ENCODE assay signal across 23 cellular contexts in the genomic region with DNA sequence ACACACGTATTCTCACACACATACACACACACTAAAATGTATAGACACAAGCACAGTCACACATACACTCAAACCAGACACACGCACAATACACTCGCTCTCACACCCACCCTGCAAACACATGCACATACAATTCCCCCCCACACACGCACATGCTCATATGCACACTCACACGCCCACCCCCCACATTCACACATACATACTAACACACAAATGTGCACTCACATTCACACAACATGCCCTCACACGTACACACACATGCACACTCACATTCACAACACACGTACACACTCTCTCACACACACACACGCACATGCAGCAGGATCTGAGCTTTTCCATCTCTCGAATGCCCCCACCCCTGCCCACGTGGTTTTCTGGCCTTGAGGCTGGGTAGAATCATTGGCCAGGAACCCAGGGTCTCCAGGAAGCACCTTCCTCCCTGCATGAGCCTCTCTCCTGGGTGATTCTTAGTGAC.
A peak's percentile ranks its signal among the peaks of the same experiment; 100 is the strongest.
DNase-seq lines count a peak whose midpoint lies in the region; ATAC-seq and TF ChIP-seq lines count a peak whose summit lies in the region.
"Had no signal": no experiment of that assay in that cellular context is flagged by ENCODE, and none has a peak within 500 bp of the region (broad histone marks: within the 10 kb centered on the region; RNA-seq: fewer than 3 reads in every experiment).

No MANE protein-coding gene starts in this region.

- CTCF ChIA-PET in HEK293 (lab: Yijun Ruan, JAX): no interaction called here

- intact Hi-C loops in cardiac septum (cut with DNase I): no loop called here
- intact Hi-C loops in left ventricle myocardium superior (cut with micrococcal nuclease): no loop called here
- intact Hi-C loops in esophagus muscularis mucosa (cut with DNase I): no loop called here
- intact Hi-C loops in stomach (cut with DNase I; ENCODE audit: low total_unique reads): no loop called here

- H3K4me1 Mint-ChIP-seq in chondrocyte (ENCODE audit: low read depth): no peaks in the 10 kb centered on the region
- H3K4me1 Mint-ChIP-seq: CD4-positive, CD25-positive, alpha-beta regulatory T cell had no signal

- H3K27ac ChIP-seq in HEK293 (ENCODE audit: extremely low read depth, low read depth, low read length): no peak overlapping the region
- H3K27ac ChIP-seq in esophagus muscularis mucosa (replicated peaks in 1 of 4): no peak overlapping the region
- no peak overlapping the region for H3K27ac ChIP-seq in stomach
- H3K27ac ChIP-seq: HL-60, SJSA1 had no signal

- TF ChIP-seq EP300 in esophagus muscularis mucosa (IDR thresholded peaks at IDR 0.05): no peak
- no peak for TF ChIP-seq EP300 in stomach (IDR thresholded peaks at IDR 0.05)

- no peak overlapping the region for H3K4me3 ChIP-seq in HEK293 (ENCODE audit: low read depth, low read length)
- H3K4me3 ChIP-seq in esophagus muscularis mucosa: no peak overlapping the region
- H3K4me3 ChIP-seq in stomach: no peak overlapping the region
- H3K4me3 ChIP-seq: GM23338, SJSA1 had no signal

- ATAC-seq in left ventricle myocardium superior: no peak
- ATAC-seq: GM23338 had no signal

- DNase-seq in cardiac septum (ENCODE audit: low spot score): peak; percentile 47
- no peak for DNase-seq in left ventricle myocardium superior
- DNase-seq in esophagus muscularis mucosa (ENCODE audit: extremely low spot score): peak; percentile 60
- peak; percentile 21 for DNase-seq in stomach
- no peak for DNase-seq in NCI-H2107 (lab: John Stamatoyannopoulos, UW)
- no peak for DNase-seq in chondrocyte (ENCODE audit: low spot score)
- DNase-seq in NCI-H2227 treated with DMSO at 0.1 percent for 48 hours (lab: John Stamatoyannopoulos, UW): no peak
- DNase-seq: 8988T; ACHN; BE2C; CD4-positive, CD25-positive, alpha-beta regulatory T cell; HCEC 1CT; Karpas-422; NCI-H1092 treated with DMSO at 0.1 percent for 48 hours; NCI-H146; NCI-H1930; NCI-H526 treated with DMSO at 0.1 percent for 48 hours; Right ventricle myocardium superior; RPMI8226 had no signal

- H3K4me3 Mint-ChIP-seq in chondrocyte (ENCODE audit: unreplicated experiment): no peak overlapping the region
- H3K4me3 Mint-ChIP-seq: CD4-positive, CD25-positive, alpha-beta regulatory T cell; GM23338 had no signal

- H3K9me3 Mint-ChIP-seq in chondrocyte (ENCODE audit: low read depth): no peaks in the 10 kb centered on the region
- H3K9me3 Mint-ChIP-seq: CD4-positive, CD25-positive, alpha-beta regulatory T cell; GM23338 had no signal

- 81% methylated on average over 10 of the region's 10 CpGs for WGBS in esophagus muscularis mucosa
- 86 to 89% (median 87%) methylated on average over 10 of the region's 10 CpGs for WGBS in stomach, 5 donors

- H3K27ac Mint-ChIP-seq in chondrocyte (ENCODE audit: unreplicated experiment): no peak overlapping the region
- H3K27ac Mint-ChIP-seq: CD4-positive, CD25-positive, alpha-beta regulatory T cell; GM23338 had no signal

- no peak for TF ChIP-seq POLR2A in esophagus muscularis mucosa (IDR thresholded peaks at IDR 0.05; ENCODE audit: low read depth)
- TF ChIP-seq POLR2A in stomach (IDR thresholded peaks at IDR 0.05): no peak

- H3K27me3 Mint-ChIP-seq in chondrocyte (ENCODE audit: low read depth): peaks cover 39% of the 10 kb centered on the region
- H3K27me3 Mint-ChIP-seq: CD4-positive, CD25-positive, alpha-beta regulatory T cell had no signal

- H3K9me3 ChIP-seq in HEK293 (ENCODE audit: control insufficient read depth, insufficient read depth, low read depth, low read length) (no peaks in the 10 kb centered on the region), esophagus muscularis mucosa (no peaks in the 10 kb centered on the region), stomach (no peaks in the 10 kb centered on the region)
- H3K9me3 ChIP-seq: BE2C, SJSA1 had no signal

- POLR2A ChIA-PET in HEK293 (lab: Yijun Ruan, JAX): no interaction called here

- H3K36me3 ChIP-seq in HEK293 (ENCODE audit: control insufficient read depth in 2 of 2, insufficient read depth in 1 of 2, low read length in 2 of 2) (no peaks in the 10 kb centered on the region), esophagus muscularis mucosa (no peaks in the 10 kb centered on the region), stomach (no peaks in the 10 kb centered on the region)
- H3K36me3 ChIP-seq: BE2C, SJSA1 had no signal

- TF ChIP-seq CTCF in HEK293 (tag by site-specific recombination; IDR thresholded peaks at IDR 0.05) (no peak), esophagus muscularis mucosa (IDR thresholded peaks at IDR 0.05) (no peak), stomach (IDR thresholded peaks at IDR 0.05) (no peak), chondrocyte (IDR thresholded peaks at IDR 0.05) (no peak)

- H3K27me3 ChIP-seq in esophagus muscularis mucosa (peaks cover 0 to 80% (median 3%) of the 10 kb centered on the region in 4 donors), stomach (peaks cover 0 to 63% (median 14%) of the 10 kb centered on the region in 3 donors)
- H3K27me3 ChIP-seq: BE2C, SJSA1 had no signal

- no peaks in the 10 kb centered on the region for H3K4me1 ChIP-seq in HEK293 (ENCODE audit: control insufficient read depth, insufficient read depth, low read length)
- no peaks in the 10 kb centered on the region for H3K4me1 ChIP-seq in esophagus muscularis mucosa
- H3K4me1 ChIP-seq in stomach: no peaks in the 10 kb centered on the region
- H3K4me1 ChIP-seq: BE2C, SJSA1 had no signal

- no peaks in the 10 kb centered on the region for H3K36me3 Mint-ChIP-seq in chondrocyte (ENCODE audit: low read depth)
- H3K36me3 Mint-ChIP-seq: CD4-positive, CD25-positive, alpha-beta regulatory T cell had no signal

TF ChIP-seq in HEK293, 187 proteins besides CTCF, POLR2A, EP300 and RAD21:
- TF ChIP-seq ZFP41 (tag by site-specific recombination; IDR thresholded peaks at IDR 0.05; ENCODE audit: borderline replicate concordance) (no peak), ZNF311 (tag by site-specific recombination; IDR thresholded peaks at IDR 0.05; ENCODE audit: borderline replicate concordance) (no peak), ZNF514 (tag by site-specific recombination; IDR thresholded peaks at IDR 0.05) (no peak), ZFHX2 (tag by site-specific recombination; conservative IDR thresholded peaks at IDR 0.05) (peak; percentile 25; the same call in 1 of the 2 replicates), ZNF561 (tag by site-specific recombination; IDR thresholded peaks at IDR 0.05; ENCODE audit: borderline replicate concordance) (no peak), ZNF350 (tag by site-specific recombination; IDR thresholded peaks at IDR 0.05) (no peak)
TF ChIP-seq in HEK293: peak in this region for 1.

Comparison
In these comparisons a context has a peak if more than half of its experiments do, and no peak if none do; other contexts are left out.
1. DNase-seq: peak in cardiac septum (single experiment), esophagus muscularis mucosa (single experiment) and stomach (single experiment); none in left ventricle myocardium superior (single experiment), NCI-H2107 (single experiment), chondrocyte (single experiment) and NCI-H2227 treated with DMSO at 0.1 percent for 48 hours (single experiment).